In the genomic region with DNA sequence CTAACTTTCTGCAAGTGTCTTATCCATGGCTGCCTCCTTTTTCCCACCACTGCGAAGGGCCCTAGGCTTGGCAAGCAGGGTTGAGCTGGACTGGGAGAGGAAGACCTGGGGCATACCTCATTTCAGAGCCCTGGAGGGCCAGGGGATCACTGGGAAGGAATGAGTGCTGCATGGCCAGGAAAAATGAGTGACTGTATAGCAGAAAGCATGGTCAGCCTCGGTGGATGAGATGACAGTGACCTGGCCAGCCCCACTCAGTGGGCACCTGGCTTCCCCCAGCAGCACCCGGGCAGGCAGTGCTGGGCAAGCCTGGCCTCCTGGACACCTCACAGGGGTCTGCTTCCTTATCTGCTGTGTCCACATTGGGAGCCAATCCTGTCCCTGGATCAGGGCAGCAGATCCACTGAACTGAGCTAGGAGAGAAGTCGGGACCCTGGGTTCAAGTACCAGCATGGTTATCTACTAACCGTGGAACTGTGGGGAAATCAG, we compare ENCODE assay signal across 1 cellular context.
TF ChIP-seq lines count a peak whose summit lies in the region.

No MANE protein-coding gene starts in this region.

TF ChIP-seq in IMR-90, 13 proteins besides CTCF, POLR2A, EP300 and RAD21 (continued from another document):
- TF ChIP-seq, protein P1, sequence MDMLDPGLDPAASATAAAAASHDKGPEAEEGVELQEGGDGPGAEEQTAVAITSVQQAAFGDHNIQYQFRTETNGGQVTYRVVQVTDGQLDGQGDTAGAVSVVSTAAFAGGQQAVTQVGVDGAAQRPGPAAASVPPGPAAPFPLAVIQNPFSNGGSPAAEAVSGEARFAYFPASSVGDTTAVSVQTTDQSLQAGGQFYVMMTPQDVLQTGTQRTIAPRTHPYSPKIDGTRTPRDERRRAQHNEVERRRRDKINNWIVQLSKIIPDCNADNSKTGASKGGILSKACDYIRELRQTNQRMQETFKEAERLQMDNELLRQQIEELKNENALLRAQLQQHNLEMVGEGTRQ (IDR thresholded peaks at IDR 0.05; ENCODE audit: low read depth, low read length) = no peak
- TF ChIP-seq RFX5 (IDR thresholded peaks at IDR 0.05; ENCODE audit: low read depth, low read length) = no peak
- no peak for TF ChIP-seq BHLHE40 (IDR thresholded peaks at IDR 0.05; ENCODE audit: low read depth, low read length)
- no peak for TF ChIP-seq CEBPB (IDR thresholded peaks at IDR 0.05; ENCODE audit: low read depth, low read length)
- TF ChIP-seq CHD1 (IDR thresholded peaks at IDR 0.05; ENCODE audit: low read depth, low read length) = no peak
